ENCODE assay signal across 8 cellular contexts in the genomic region with DNA sequence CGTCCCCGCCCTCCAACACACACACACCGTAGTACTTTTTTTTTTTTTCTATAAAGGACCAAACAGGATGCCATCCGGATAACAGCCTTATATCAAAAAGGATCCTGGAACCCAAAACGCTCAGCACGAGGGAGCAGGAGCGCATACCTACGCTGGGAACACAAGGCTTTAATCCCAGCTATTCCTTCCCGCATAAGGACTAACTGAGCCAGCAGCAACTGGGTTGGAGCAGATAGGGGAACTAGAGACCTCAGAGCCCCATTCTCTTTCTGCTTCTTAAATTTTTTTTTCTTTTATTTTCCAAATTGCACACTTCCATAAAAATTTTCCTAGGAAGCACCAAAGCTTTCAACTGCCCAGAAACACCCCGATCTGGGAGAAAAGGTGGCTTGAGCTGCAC. TPM values are rescaled to one million over a fixed set of nuclear protein-coding genes. Genes with fewer than 3 reads are reported as not detected.
DNase-seq lines count a peak whose midpoint lies in the region; ATAC-seq and TF ChIP-seq lines count a peak whose summit lies in the region.

No MANE protein-coding gene starts in this region.

- peak overlapping the region; percentile 76 for H3K4me3 Mint-ChIP-seq in activated CD4-positive, alpha-beta T cell treated with anti-CD3 and anti-CD28 coated beads, Interleukin-2, amount 10 ng/mL, durations not matched to agents 7 days and 5 days
- peak overlapping the region; percentile 75 for H3K4me3 Mint-ChIP-seq in activated T-helper 17 cell treated with anti-CD3 and anti-CD28 coated beads, Interleukin-2, amount 50 U/mL, for 72 hours
- peak overlapping the region; percentile 82 to 88 (median 87) for H3K4me3 Mint-ChIP-seq in immature natural killer cell

- H3K4me1 Mint-ChIP-seq in activated CD4-positive, alpha-beta T cell treated with anti-CD3 and anti-CD28 coated beads, Interleukin-2, amount 10 ng/mL, durations not matched to agents 7 days and 5 days, result peaks cover 13% of the 10 kb centered on the region
- no peaks in the 10 kb centered on the region for H3K4me1 Mint-ChIP-seq in activated T-helper 17 cell treated with anti-CD3 and anti-CD28 coated beads, Interleukin-2, amount 50 U/mL, for 72 hours
- peaks cover 24 to 42% of the 10 kb centered on the region in 2 donors for H3K4me1 Mint-ChIP-seq in immature natural killer cell

- peaks cover 16% of the 10 kb centered on the region for H3K9me3 Mint-ChIP-seq in activated CD4-positive, alpha-beta T cell treated with anti-CD3 and anti-CD28 coated beads, Interleukin-2, amount 10 ng/mL, durations not matched to agents 7 days and 5 days
- peaks cover 4% of the 10 kb centered on the region for H3K9me3 Mint-ChIP-seq in activated T-helper 17 cell treated with anti-CD3 and anti-CD28 coated beads, Interleukin-2, amount 50 U/mL, for 72 hours
- peaks cover 2 to 11% (median 7%) of the 10 kb centered on the region in 6 donors for H3K9me3 Mint-ChIP-seq in immature natural killer cell

- no peak for ATAC-seq in activated T-helper 17 cell treated with anti-CD3 and anti-CD28 coated beads, Interleukin-2, amount 50 U/mL, for 72 hours (replicated peaks)
- no peak for ATAC-seq in HG03175 (IDR thresholded peaks at IDR 0.05; ENCODE audit: unreplicated experiment)

- CTCF ChIA-PET in activated CD4-positive, alpha-beta T cell treated with anti-CD3 and anti-CD28 coated beads, Interleukin-2, amount 10 ng/mL, durations not matched to agents 7 days and 5 days (lab: Charles Lee), result interaction anchor here (0.9 to 1.9 kb wide), 4 partner anchors 12 to 38 kb away, joined by 3 to 7 read pairs (median 6); no protein-coding TSS in a partner anchor
- CTCF ChIA-PET in HEK293T (lab: Yijun Ruan, JAX), result no interaction called here

- peaks cover 2% of the 10 kb centered on the region for H3K27me3 Mint-ChIP-seq in activated CD4-positive, alpha-beta T cell treated with anti-CD3 and anti-CD28 coated beads, Interleukin-2, amount 10 ng/mL, durations not matched to agents 7 days and 5 days
- no peaks in the 10 kb centered on the region for H3K27me3 Mint-ChIP-seq in activated T-helper 17 cell treated with anti-CD3 and anti-CD28 coated beads, Interleukin-2, amount 50 U/mL, for 72 hours
- H3K27me3 Mint-ChIP-seq in immature natural killer cell (ENCODE audit: low read depth in 3 of 3), result peaks cover 4 to 8% (median 6%) of the 10 kb centered on the region in 3 donors

- POLR2A ChIA-PET in activated CD4-positive, alpha-beta T cell treated with anti-CD3 and anti-CD28 coated beads, Interleukin-2, amount 10 ng/mL, durations not matched to agents 7 days and 5 days (lab: Charles Lee), result interaction anchor here (0.5 kb wide), 1 partner anchor 106 kb away, joined by 4 read pairs; no protein-coding TSS in a partner anchor
- POLR2A ChIA-PET in HEK293T (lab: Yijun Ruan, JAX), result no interaction called here

- no peak for DNase-seq in activated CD4-positive, alpha-beta T cell treated with anti-CD3 and anti-CD28 coated beads, Interleukin-2, amount 10 ng/mL, durations not matched to agents 7 days and 5 days
- DNase-seq in activated CD4-positive, alpha-beta T cell treated with anti-CD3 and anti-CD28 coated beads, Interleukin-2, amount 50 U/mL, for 1 hour, result no peak
- DNase-seq in immature natural killer cell, result no peak
- DNase-seq in superior temporal gyrus (ENCODE audit: extremely low spot score), result peak; percentile 15
- no peak for DNase-seq in stimulated activated naive CD4-positive, alpha-beta T cell treated with Interleukin-2 at 50 U/mL for 16 hours (lab: John Stamatoyannopoulos, UW)
- no peak for DNase-seq in HEK293T (ENCODE audit: extremely low spot score)

- H3K36me3 Mint-ChIP-seq in activated CD4-positive, alpha-beta T cell treated with anti-CD3 and anti-CD28 coated beads, Interleukin-2, amount 10 ng/mL, durations not matched to agents 7 days and 5 days (ENCODE audit: low read depth), result peaks cover 9% of the 10 kb centered on the region
- no peaks in the 10 kb centered on the region for H3K36me3 Mint-ChIP-seq in activated T-helper 17 cell treated with anti-CD3 and anti-CD28 coated beads, Interleukin-2, amount 50 U/mL, for 72 hours (ENCODE audit: low read depth)
- H3K36me3 Mint-ChIP-seq in immature natural killer cell, result peaks cover 0 to 4% (median 3%) of the 10 kb centered on the region in 3 donors

- H3K27ac Mint-ChIP-seq in activated CD4-positive, alpha-beta T cell treated with anti-CD3 and anti-CD28 coated beads, Interleukin-2, amount 10 ng/mL, durations not matched to agents 7 days and 5 days, result peak overlapping the region; percentile 78
- no peak overlapping the region for H3K27ac Mint-ChIP-seq in activated T-helper 17 cell treated with anti-CD3 and anti-CD28 coated beads, Interleukin-2, amount 50 U/mL, for 72 hours
- peak overlapping the region; percentile 48 to 81 (median 75) for H3K27ac Mint-ChIP-seq in immature natural killer cell

TF ChIP-seq in HEK293T, 16 proteins besides CTCF, POLR2A, EP300 and RAD21:
- TF ChIP-seq BHLHE40 (IDR thresholded peaks at IDR 0.05; ENCODE audit: borderline replicate concordance), result no peak
- no peak for TF ChIP-seq TARDBP (IDR thresholded peaks at IDR 0.05)
- no peak for TF ChIP-seq CTBP1 (IDR thresholded peaks at IDR 0.05; ENCODE audit: borderline replicate concordance)
- TF ChIP-seq L3MBTL2 (conservative IDR thresholded peaks at IDR 0.05), result no peak
- no peak for TF ChIP-seq ELF4 (IDR thresholded peaks at IDR 0.05)
- TF ChIP-seq FOXA1 (IDR thresholded peaks at IDR 0.05), result no peak
- no peak for TF ChIP-seq FOXM1 (IDR thresholded peaks at IDR 0.05; ENCODE audit: borderline replicate concordance)
- TF ChIP-seq, protein P1, sequence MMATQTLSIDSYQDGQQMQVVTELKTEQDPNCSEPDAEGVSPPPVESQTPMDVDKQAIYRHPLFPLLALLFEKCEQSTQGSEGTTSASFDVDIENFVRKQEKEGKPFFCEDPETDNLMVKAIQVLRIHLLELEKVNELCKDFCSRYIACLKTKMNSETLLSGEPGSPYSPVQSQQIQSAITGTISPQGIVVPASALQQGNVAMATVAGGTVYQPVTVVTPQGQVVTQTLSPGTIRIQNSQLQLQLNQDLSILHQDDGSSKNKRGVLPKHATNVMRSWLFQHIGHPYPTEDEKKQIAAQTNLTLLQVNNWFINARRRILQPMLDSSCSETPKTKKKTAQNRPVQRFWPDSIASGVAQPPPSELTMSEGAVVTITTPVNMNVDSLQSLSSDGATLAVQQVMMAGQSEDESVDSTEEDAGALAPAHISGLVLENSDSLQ (IDR thresholded peaks at IDR 0.05), result no peak
- no peak for TF ChIP-seq ZNF384 (IDR thresholded peaks at IDR 0.05)
- no peak for TF ChIP-seq HDGF (IDR thresholded peaks at IDR 0.05; ENCODE audit: borderline replicate concordance)
- no peak for TF ChIP-seq FOXK2 (IDR thresholded peaks at IDR 0.05)
- TF ChIP-seq SP1 (IDR thresholded peaks at IDR 0.05), result no peak
- no peak for TF ChIP-seq NFRKB (IDR thresholded peaks at IDR 0.05)
- TF ChIP-seq SUZ12 (IDR thresholded peaks at IDR 0.05), result no peak
- no peak for TF ChIP-seq LEF1 (IDR thresholded peaks at IDR 0.05; ENCODE audit: borderline replicate concordance)
- no peak for TF ChIP-seq ARNT (IDR thresholded peaks at IDR 0.05)

RNA-seq across cellular contexts. Expression of gene TRANK1, which starts 1.3 kb away (rescaled TPM):
- 10 to 100 TPM; 84.3 to 93.1 TPM for total RNA-seq in activated CD4-positive, alpha-beta T cell treated with anti-CD3 and anti-CD28 coated beads, Interleukin-2, amount 10 ng/mL, durations not matched to agents 7 days and 5 days
- 10 to 100 TPM; 12.3 to 12.8 TPM for total RNA-seq in activated T-helper 17 cell treated with anti-CD3 and anti-CD28 coated beads, Interleukin-2, amount 50 U/mL, for 72 hours
- polyA plus RNA-seq in immature natural killer cell, result 10 to 100 TPM; 19.4 to 52.7 (median 24.6) TPM

RNA-seq across cellular contexts. Expression of gene EPM2AIP1, which starts 49.3 kb away (rescaled TPM):
- total RNA-seq in activated CD4-positive, alpha-beta T cell treated with anti-CD3 and anti-CD28 coated beads, Interleukin-2, amount 10 ng/mL, durations not matched to agents 7 days and 5 days, result 10 to 100 TPM; 20.0 to 21.3 TPM
- 10 to 100 TPM; 14.8 to 21.0 TPM for total RNA-seq in activated T-helper 17 cell treated with anti-CD3 and anti-CD28 coated beads, Interleukin-2, amount 50 U/mL, for 72 hours
- polyA plus RNA-seq in immature natural killer cell, result 1 to 10 TPM; 5.1 to 5.9 (median 5.3) TPM

RNA-seq across cellular contexts. Expression of gene MLH1, which starts 49.7 kb away (rescaled TPM):
- total RNA-seq in activated CD4-positive, alpha-beta T cell treated with anti-CD3 and anti-CD28 coated beads, Interleukin-2, amount 10 ng/mL, durations not matched to agents 7 days and 5 days, result 10 to 100 TPM; 53.2 to 64.8 TPM
- total RNA-seq in activated T-helper 17 cell treated with anti-CD3 and anti-CD28 coated beads, Interleukin-2, amount 50 U/mL, for 72 hours, result 10 to 100 TPM; 47.5 to 62.2 TPM
- 10 to 100 TPM; 19.5 to 25.2 (median 23.8) TPM for polyA plus RNA-seq in immature natural killer cell

Comparison
In these comparisons a context has a peak if more than half of its experiments do, and no peak if none do; other contexts are left out.
1. RNA of gene TRANK1, which starts 1.3 kb away (total RNA-seq): 84.3 to 93.1 TPM in activated CD4-positive, alpha-beta T cell treated with anti-CD3 and anti-CD28 coated beads, Interleukin-2, amount 10 ng/mL, durations not matched to agents 7 days and 5 days; 12.3 to 12.8 TPM in activated T-helper 17 cell treated with anti-CD3 and anti-CD28 coated beads, Interleukin-2, amount 50 U/mL, for 72 hours; every median in the first group is over 4 times any median in the second.
2. Peak in every context shown above with its lines, with median percentiles within 50 percentile points of each other: H3K4me3 Mint-ChIP-seq.